Comparison of ENCODE assay signal across 22 cellular contexts in genomic region chr11:733072-733471, GRCh38. TPM values are rescaled to one million over a fixed set of nuclear protein-coding genes. Genes with fewer than 3 reads are reported as not detected.
DNase-seq lines count a peak whose midpoint lies in the region; ATAC-seq, FAIRE-seq and TF ChIP-seq lines count a peak whose summit lies in the region.
"Had no signal": no experiment of that assay in that cellular context is flagged by ENCODE, and none has a peak within 500 bp of the region (broad histone marks: within the 10 kb centered on the region; RNA-seq: fewer than 3 reads in every experiment).

No MANE protein-coding gene starts in this region.

- H2BK120ac ChIP-seq in H1 (replicated peaks; ENCODE audit: low read depth, low read length): no peak overlapping the region

- H4K20me1 ChIP-seq in H1 (replicated peaks in 1 of 2; ENCODE audit: control insufficient read depth in 1 of 2, insufficient read depth in 2 of 2, low read length in 2 of 2): no peaks in the 10 kb centered on the region
- H4K20me1 ChIP-seq in osteoblast (ENCODE audit: insufficient read depth, low read length): no peaks in the 10 kb centered on the region
- no peaks in the 10 kb centered on the region for H4K20me1 ChIP-seq in PC-3 (ENCODE audit: low read length)

- H4K8ac ChIP-seq in H1 (ENCODE audit: extremely low read depth, insufficient read depth, low read length): 0 out of 2 replicates have a peak overlapping the region, but pooled peaks have one; percentile 57

- no peaks in the 10 kb centered on the region for H3K79me2 ChIP-seq in H1 (ENCODE audit: control insufficient read depth in 1 of 2, insufficient read depth in 2 of 2, low read length in 2 of 2)
- no peaks in the 10 kb centered on the region for H3K79me2 ChIP-seq in osteoblast (ENCODE audit: insufficient read depth, low read length)
- no peaks in the 10 kb centered on the region for H3K79me2 ChIP-seq in PC-3 (ENCODE audit: low read length)

- no peak for TF ChIP-seq RAD21 in H1 (IDR thresholded peaks at IDR 0.05 in 1 of 2, conservative IDR thresholded peaks at IDR 0.05 in 1 of 2; ENCODE audit: low read depth in 2 of 2, low read length in 2 of 2)

- intact Hi-C loops in PC-3 (cut with micrococcal nuclease): no loop called here
- intact Hi-C loops in MCF 10A (cut with micrococcal nuclease): no loop called here

- WGBS in H1 (ENCODE audit: extremely low coverage in 1 of 2, insufficient coverage in 1 of 2, insufficient read length in 1 of 2, insufficient replicate concordance in 2 of 2, low coverage in 1 of 2, low lambda C conversion rate in 2 of 2, missing lambda C conversion rate in 1 of 2), 2 experiments: 94% methylated on average over 20 of the region's 20 CpGs; no CpG with 5 or more reads in 1 of the 2 experiments

- H3K36me3 ChIP-seq in H7 (replicated peaks; ENCODE audit: control insufficient read depth, insufficient read depth, low read length) (no peaks in the 10 kb centered on the region), H1 (ENCODE audit: control insufficient read depth in 2 of 4, insufficient read depth in 4 of 4, low read length in 3 of 4) (no peaks in the 10 kb centered on the region), osteoblast (ENCODE audit: insufficient read depth, low read length) (no peaks in the 10 kb centered on the region), PC-3 (ENCODE audit: low read depth, low read length) (no peaks in the 10 kb centered on the region; the same call in 1 of the 2 replicates)
- H3K36me3 ChIP-seq: BE2C, HAP-1 had no signal

- DNase-seq in NCI-H526 (lab: John Stamatoyannopoulos, UW) (peak; percentile 31 to 68), NCI-H526 treated with DMSO at 0.1 percent for 48 hours (lab: John Stamatoyannopoulos, UW) (no peak), H7 (peak; percentile 51), H1 (ENCODE audit: low read depth in 1 of 2, low spot score in 2 of 2) (no peak), osteoblast (ENCODE audit: insufficient read length, low spot score, missing footprints) (peak; percentile 70), PC-3 (no peak), MCF 10A (ENCODE audit: unreplicated experiment) (no peak), cerebellar cortex (ENCODE audit: low spot score) (no peak)
- DNase-seq: ACHN; BE2C; C1 segment of cervical spinal cord; CD4-positive, CD25-positive, alpha-beta regulatory T cell; CD8-positive, alpha-beta memory T cell; COR-L47; DMS 273 treated with DMSO at 0.1 percent for 48 hours; DMS79; GDM1; GOT3; IMR-90 had no signal

- no peak overlapping the region for H3K18ac ChIP-seq in H1 (ENCODE audit: extremely low read depth, low read length)

- no peaks in the 10 kb centered on the region for H3K9me2 ChIP-seq in PC-3 (replicated peaks; ENCODE audit: low read length)

- no peak overlapping the region for H3K4ac ChIP-seq in H1 (replicated peaks; ENCODE audit: insufficient read length, low read depth, low read length)

- H3K4me3 ChIP-seq in H7 (ENCODE audit: insufficient read depth, low read depth, low read length) (no peak overlapping the region), H1 (ENCODE audit: extremely low read depth in 1 of 4, insufficient read depth in 2 of 4, low read depth in 3 of 4, low read length in 4 of 4) (no peak overlapping the region), osteoblast (ENCODE audit: insufficient read depth, low read length) (no peak overlapping the region), PC-3 (ENCODE audit: low read length) (no peak overlapping the region)
- H3K4me3 ChIP-seq: HAP-1, K562 had no signal

- no peak overlapping the region for H2BK5ac ChIP-seq in H1 (ENCODE audit: low read depth, low read length)

- no peak overlapping the region for H2BK20ac ChIP-seq in H1 (ENCODE audit: low read length)

- H3K9me3 ChIP-seq in H1 (ENCODE audit: insufficient read depth in 2 of 2, low read depth in 1 of 2, low read length in 1 of 2): no peaks in the 10 kb centered on the region
- H3K9me3 ChIP-seq in osteoblast (ENCODE audit: low read depth, low read length): no peaks in the 10 kb centered on the region
- H3K9me3 ChIP-seq in PC-3 (ENCODE audit: low read length): no peaks in the 10 kb centered on the region
- H3K9me3 ChIP-seq: BE2C, HAP-1 had no signal

- H3K9me3 Mint-ChIP-seq in MCF 10A (ENCODE audit: unreplicated experiment): no peaks in the 10 kb centered on the region
- H3K9me3 Mint-ChIP-seq: CD4-positive, CD25-positive, alpha-beta regulatory T cell; CD8-positive, alpha-beta memory T cell had no signal

- peaks cover 8% of the 10 kb centered on the region for H3K36me3 Mint-ChIP-seq in MCF 10A (ENCODE audit: insufficient read depth, unreplicated experiment)
- H3K36me3 Mint-ChIP-seq: CD4-positive, CD25-positive, alpha-beta regulatory T cell; CD8-positive, alpha-beta memory T cell had no signal

- H3K27me3 Mint-ChIP-seq in MCF 10A (ENCODE audit: insufficient read depth, unreplicated experiment): no peaks in the 10 kb centered on the region

- H3K4me1 ChIP-seq in H1 (replicated peaks in 1 of 4; ENCODE audit: control insufficient read depth in 3 of 4, insufficient read depth in 4 of 4, low read length in 3 of 4) (peaks cover 0 to 2% (median under 1%) of the 10 kb centered on the region in 4 experiments; a peak in 1 of 7 replicates), osteoblast (ENCODE audit: insufficient read depth, low read length) (peaks cover 11% of the 10 kb centered on the region), PC-3 (ENCODE audit: insufficient read depth, low read length) (peaks cover 5% of the 10 kb centered on the region; the same call in 1 of the 2 replicates)
- H3K4me1 ChIP-seq: BE2C had no signal

- no peak overlapping the region for H3K4me3 Mint-ChIP-seq in MCF 10A (ENCODE audit: unreplicated experiment)
- H3K4me3 Mint-ChIP-seq: CD4-positive, CD25-positive, alpha-beta regulatory T cell; CD8-positive, alpha-beta memory T cell had no signal

- H3K27ac Mint-ChIP-seq in MCF 10A (ENCODE audit: low read depth, unreplicated experiment): no peak overlapping the region
- H3K27ac Mint-ChIP-seq: CD4-positive, CD25-positive, alpha-beta regulatory T cell had no signal

- no peaks in the 10 kb centered on the region for H3F3A ChIP-seq in PC-3 (ENCODE audit: low read length, unreplicated experiment)

- H3K4me1 Mint-ChIP-seq in MCF 10A (ENCODE audit: insufficient read depth, unreplicated experiment): peaks cover 5% of the 10 kb centered on the region

- H4K91ac ChIP-seq in H1 (replicated peaks; ENCODE audit: insufficient read length, low read length): no peak overlapping the region

- H3K23ac ChIP-seq in H1 (ENCODE audit: insufficient read length): no peak overlapping the region

- 0 out of 2 replicates have a peak overlapping the region, but pooled peaks have one; percentile 50 for H2BK12ac ChIP-seq in H1 (ENCODE audit: low read depth, low read length)

- H2AK5ac ChIP-seq in H1 (ENCODE audit: low read depth, low read length): no peak overlapping the region

- TF ChIP-seq CTCF in H1 (IDR thresholded peaks at IDR 0.05; ENCODE audit: control extremely low read depth in 1 of 3, insufficient read depth in 1 of 3, low read depth in 1 of 3, low read length in 3 of 3): no peak
- TF ChIP-seq CTCF in osteoblast (IDR thresholded peaks at IDR 0.05; ENCODE audit: extremely low read depth, low read depth, low read length): no peak
- no peak for TF ChIP-seq CTCF in PC-3 (conservative IDR thresholded peaks at IDR 0.05; ENCODE audit: low read depth, low read length)
- TF ChIP-seq CTCF in MCF 10A (IDR thresholded peaks at IDR 0.05; ENCODE audit: unreplicated experiment): no peak

- H2AFZ ChIP-seq in H1 (ENCODE audit: low read length) (no peak overlapping the region), osteoblast (ENCODE audit: low read length) (no peak overlapping the region), PC-3 (ENCODE audit: low read length) (no peak overlapping the region)

- H3K79me1 ChIP-seq in H1 (ENCODE audit: low read depth, low read length): no peaks in the 10 kb centered on the region

- no peak overlapping the region for H3K56ac ChIP-seq in H1 (replicated peaks; ENCODE audit: insufficient read length, low read depth, low read length)

- H3K9ac ChIP-seq in H1 (replicated peaks in 1 of 4; ENCODE audit: extremely low read depth in 1 of 4, low read depth in 3 of 4, low read length in 3 of 4) (no peak overlapping the region), PC-3 (ENCODE audit: low read length) (no peak overlapping the region)

- POLR2A ChIA-PET in H1 (lab: Charles Lee; ENCODE audit: partially characterized antibody) (interaction anchor here (0.6 to 13.2 kb wide), 6 partner anchors 9 to 42 kb away, joined by 3 to 216 read pairs (median 3); partner anchors contain the start of gene TALDO1), PC-3 (lab: Charles Lee; ENCODE audit: unreplicated experiment) (no interaction called here), MCF 10A (lab: Yijun Ruan, JAX) (interaction anchor here (1.1 to 1.5 kb wide), 2 partner anchors 15 to 85 kb away, joined by 4 read pairs; partner anchors contain the start of gene TALDO1)

- H2BK15ac ChIP-seq in H1 (ENCODE audit: low read length): 0 out of 2 replicates have a peak overlapping the region, but pooled peaks have one; percentile 46

- no peak for FAIRE-seq in H1 (lab: Jason Lieb, UNC)
- FAIRE-seq: A204.1, K562 had no signal

- no peaks in the 10 kb centered on the region for H3K23me2 ChIP-seq in H1 (ENCODE audit: low read depth, low read length)

- H3K14ac ChIP-seq in H1 (ENCODE audit: insufficient read length): no peak overlapping the region

- CTCF ChIA-PET in H1 (lab: Charles Lee; ENCODE audit: partially characterized antibody) (interaction anchor here (1.3 to 15.4 kb wide), 4 partner anchors 9 to 88 kb away, joined by 3 to 395 read pairs (median 4); partner anchors contain the start of gene TALDO1), PC-3 (lab: Charles Lee) (no interaction called here), MCF 10A (lab: Yijun Ruan, JAX) (interaction anchor here (0.6 to 1.2 kb wide), 4 partner anchors 9 to 318 kb away, joined by 3 read pairs; no protein-coding TSS in a partner anchor)

- no peak overlapping the region for H3K4me2 ChIP-seq in H1 (ENCODE audit: insufficient read depth in 1 of 2, low read depth in 2 of 2, low read length in 2 of 2)
- no peak overlapping the region for H3K4me2 ChIP-seq in osteoblast (ENCODE audit: insufficient read depth, low read length)
- H3K4me2 ChIP-seq in PC-3 (ENCODE audit: low read length): no peak overlapping the region

- H3K27me3 ChIP-seq in H7 (ENCODE audit: control insufficient read depth, insufficient read depth, low read length) (no peaks in the 10 kb centered on the region), H1 (replicated peaks in 1 of 4; ENCODE audit: control insufficient read depth in 3 of 4, extremely low read depth in 1 of 4, insufficient read depth in 3 of 4, low read length in 3 of 4) (no peaks in the 10 kb centered on the region; a peak in 1 of 7 replicates), osteoblast (ENCODE audit: insufficient read depth, low read length) (peaks cover 14% of the 10 kb centered on the region), PC-3 (ENCODE audit: low read length) (no peaks in the 10 kb centered on the region)
- H3K27me3 ChIP-seq: BE2C had no signal

- no peak for TF ChIP-seq POLR2A in H1 (IDR thresholded peaks at IDR 0.05; ENCODE audit: control extremely low read depth in 1 of 2, low read depth in 2 of 2, low read length in 2 of 2)

- H3K27ac ChIP-seq in H1 (ENCODE audit: low read depth, low read length): no peak overlapping the region
- no peak overlapping the region for H3K27ac ChIP-seq in osteoblast (ENCODE audit: low read depth, low read length)
- H3K27ac ChIP-seq in PC-3 (ENCODE audit: low read length): no peak overlapping the region

- no peak for ATAC-seq in PC-3
- ATAC-seq: K562 had no signal

- BruUV-seq in PC-3 (replicated peaks; lab: Mats Ljungman, UMichigan) (no TSS peak), MCF 10A (replicated peaks; lab: Mats Ljungman, UMichigan) (no TSS peak)

- TF ChIP-seq EP300 in H1 (IDR thresholded peaks at IDR 0.05; ENCODE audit: borderline replicate concordance in 1 of 2, low read depth in 2 of 2, low read length in 2 of 2): no peak

- H4K5ac ChIP-seq in H1 (ENCODE audit: insufficient read length, low read depth, low read length): no peak overlapping the region

RNA-seq across cellular contexts. Expression of gene TALDO1, which starts 14.2 kb away (rescaled TPM):
- total RNA-seq in H7 (2014; rRNA removed; shearing (Covaris generic)): 264 and 269 TPM in 2 replicates
- total RNA-seq in H1 (2021; fragmentation: NEBNext Ultra II Directional; extraction: Animal tissue kit (Norgen Biotek cat#: 25700)): 302 and 308 TPM in 2 replicates
- polyA plus RNA-seq in H1 (2011; rRNA removed): 265 and 293 TPM in 2 replicates
- polyA plus RNA-seq in H1 (2011; cell fraction: cytosol; rRNA removed): 348 TPM
- 319 TPM for polyA plus RNA-seq in H1 (2011; cell fraction: nucleus; rRNA removed)
- polyA plus RNA-seq in H1 (2012, experiment 1 of 2): 296 to 332 TPM (median 325 TPM) in 4 replicates
- 421 TPM for polyA plus RNA-seq in H1 (2012, experiment 2 of 2)
- polyA plus RNA-seq in H1 (2013, experiment 1 of 2): 240 TPM
- polyA plus RNA-seq in H1 (2013, experiment 2 of 2): 235 TPM
- 114 and 141 TPM in 2 replicates for polyA minus RNA-seq in H1 (2011; rRNA and poly(A)+ RNA removed)
- 161 TPM for polyA minus RNA-seq in H1 (2011; cell fraction: cytosol; rRNA and poly(A)+ RNA removed)
- 71.4 TPM for polyA minus RNA-seq in H1 (2011; cell fraction: nucleus; rRNA and poly(A)+ RNA removed)
- 204 TPM in 2 replicates for total RNA-seq in osteoblast
- total RNA-seq in PC-3 (2014; rRNA removed): 287 and 326 TPM in 2 replicates
- total RNA-seq in MCF 10A (2022): 93.8 and 137 TPM in 2 replicates

RNA-seq across cellular contexts. Expression of gene EPS8L2, which starts 27.0 kb away (rescaled TPM):
- 3.7 and 18.8 TPM in 2 replicates for total RNA-seq in H7 (2014; rRNA removed; shearing (Covaris generic))
- 38.5 and 44.3 TPM in 2 replicates for total RNA-seq in H1 (2021; fragmentation: NEBNext Ultra II Directional; extraction: Animal tissue kit (Norgen Biotek cat#: 25700))
- polyA plus RNA-seq in H1 (2011; rRNA removed): 57.0 and 65.3 TPM in 2 replicates
- 62.3 TPM for polyA plus RNA-seq in H1 (2011; cell fraction: cytosol; rRNA removed)
- polyA plus RNA-seq in H1 (2011; cell fraction: nucleus; rRNA removed): 176 TPM
- polyA plus RNA-seq in H1 (2012, experiment 1 of 2): 53.1 to 74.7 TPM (median 60.2 TPM) in 4 replicates
- polyA plus RNA-seq in H1 (2012, experiment 2 of 2): 39.4 TPM
- 35.7 TPM for polyA plus RNA-seq in H1 (2013, experiment 1 of 2)
- 35.5 TPM for polyA plus RNA-seq in H1 (2013, experiment 2 of 2)
- 16.3 and 16.5 TPM in 2 replicates for polyA minus RNA-seq in H1 (2011; rRNA and poly(A)+ RNA removed)
- polyA minus RNA-seq in H1 (2011; cell fraction: cytosol; rRNA and poly(A)+ RNA removed): 23.9 TPM
- 34.5 TPM for polyA minus RNA-seq in H1 (2011; cell fraction: nucleus; rRNA and poly(A)+ RNA removed)
- 29.7 and 30.1 TPM in 2 replicates for total RNA-seq in osteoblast
- total RNA-seq in PC-3 (2014; rRNA removed): 127 and 200 TPM in 2 replicates
- total RNA-seq in MCF 10A (2022): 109 and 119 TPM in 2 replicates

RNA-seq across cellular contexts. Expression of gene TMEM80, which starts 37.5 kb away (rescaled TPM):
- 27.0 and 36.0 TPM in 2 replicates for total RNA-seq in H7 (2014; rRNA removed; shearing (Covaris generic))
- total RNA-seq in H1 (2021; fragmentation: NEBNext Ultra II Directional; extraction: Animal tissue kit (Norgen Biotek cat#: 25700)): 7.3 and 8.0 TPM in 2 replicates
- 16.3 and 21.4 TPM in 2 replicates for polyA plus RNA-seq in H1 (2011; rRNA removed)
- 24.0 TPM for polyA plus RNA-seq in H1 (2011; cell fraction: cytosol; rRNA removed)
- 32.5 TPM for polyA plus RNA-seq in H1 (2011; cell fraction: nucleus; rRNA removed)
- polyA plus RNA-seq in H1 (2012, experiment 1 of 2): 12.5 to 17.4 TPM (median 13.9 TPM) in 4 replicates
- polyA plus RNA-seq in H1 (2012, experiment 2 of 2): 12.3 TPM
- polyA plus RNA-seq in H1 (2013, experiment 1 of 2): 12.2 TPM
- polyA plus RNA-seq in H1 (2013, experiment 2 of 2): 11.8 TPM
- 5.8 and 7.8 TPM in 2 replicates for polyA minus RNA-seq in H1 (2011; rRNA and poly(A)+ RNA removed)
- polyA minus RNA-seq in H1 (2011; cell fraction: cytosol; rRNA and poly(A)+ RNA removed): 3.7 TPM
- 10.1 TPM for polyA minus RNA-seq in H1 (2011; cell fraction: nucleus; rRNA and poly(A)+ RNA removed)
- 17.4 and 21.2 TPM in 2 replicates for total RNA-seq in osteoblast
- total RNA-seq in PC-3 (2014; rRNA removed): 10.8 and 16.2 TPM in 2 replicates
- 12.2 and 12.8 TPM in 2 replicates for total RNA-seq in MCF 10A (2022)

RNA-seq across cellular contexts. Expression of gene DEAF1, which starts 38.0 kb away (rescaled TPM):
- total RNA-seq in H7 (2014; rRNA removed; shearing (Covaris generic)): 69.0 and 74.6 TPM in 2 replicates
- total RNA-seq in H1 (2021; fragmentation: NEBNext Ultra II Directional; extraction: Animal tissue kit (Norgen Biotek cat#: 25700)): 53.7 and 58.4 TPM in 2 replicates
- polyA plus RNA-seq in H1 (2011; rRNA removed): 47.3 and 64.7 TPM in 2 replicates
- 56.1 TPM for polyA plus RNA-seq in H1 (2011; cell fraction: cytosol; rRNA removed)
- 53.5 TPM for polyA plus RNA-seq in H1 (2011; cell fraction: nucleus; rRNA removed)
- 30.0 to 53.4 TPM (median 44.3 TPM) in 4 replicates for polyA plus RNA-seq in H1 (2012, experiment 1 of 2)
- 49.0 TPM for polyA plus RNA-seq in H1 (2012, experiment 2 of 2)
- polyA plus RNA-seq in H1 (2013, experiment 1 of 2): 21.9 TPM
- 22.9 TPM for polyA plus RNA-seq in H1 (2013, experiment 2 of 2)
- 24.3 and 26.2 TPM in 2 replicates for polyA minus RNA-seq in H1 (2011; rRNA and poly(A)+ RNA removed)
- 30.0 TPM for polyA minus RNA-seq in H1 (2011; cell fraction: cytosol; rRNA and poly(A)+ RNA removed)
- 31.6 TPM for polyA minus RNA-seq in H1 (2011; cell fraction: nucleus; rRNA and poly(A)+ RNA removed)
- total RNA-seq in osteoblast: 38.0 and 44.2 TPM in 2 replicates
- total RNA-seq in PC-3 (2014; rRNA removed): 31.9 and 42.8 TPM in 2 replicates
- 46.8 and 54.1 TPM in 2 replicates for total RNA-seq in MCF 10A (2022)

RNA-seq across cellular contexts. Expression of gene GATD1, which starts 44.2 kb away (rescaled TPM):
- 48.7 and 54.6 TPM in 2 replicates for total RNA-seq in H7 (2014; rRNA removed; shearing (Covaris generic))
- 47.5 and 54.9 TPM in 2 replicates for total RNA-seq in H1 (2021; fragmentation: NEBNext Ultra II Directional; extraction: Animal tissue kit (Norgen Biotek cat#: 25700))
- polyA plus RNA-seq in H1 (2011; rRNA removed): 54.8 and 101 TPM in 2 replicates
- polyA plus RNA-seq in H1 (2011; cell fraction: cytosol; rRNA removed): 97.6 TPM
- 235 TPM for polyA plus RNA-seq in H1 (2011; cell fraction: nucleus; rRNA removed)
- polyA plus RNA-seq in H1 (2012, experiment 1 of 2): 34.4 to 62.1 TPM (median 53.0 TPM) in 4 replicates
- polyA plus RNA-seq in H1 (2012, experiment 2 of 2): 39.0 TPM
- polyA plus RNA-seq in H1 (2013, experiment 1 of 2): 46.9 TPM
- polyA plus RNA-seq in H1 (2013, experiment 2 of 2): 40.6 TPM
- 17.0 and 20.4 TPM in 2 replicates for polyA minus RNA-seq in H1 (2011; rRNA and poly(A)+ RNA removed)
- 19.2 TPM for polyA minus RNA-seq in H1 (2011; cell fraction: cytosol; rRNA and poly(A)+ RNA removed)
- polyA minus RNA-seq in H1 (2011; cell fraction: nucleus; rRNA and poly(A)+ RNA removed): 49.0 TPM
- 31.5 and 37.3 TPM in 2 replicates for total RNA-seq in osteoblast
- 38.9 and 39.7 TPM in 2 replicates for total RNA-seq in PC-3 (2014; rRNA removed)
- 54.6 and 67.7 TPM in 2 replicates for total RNA-seq in MCF 10A (2022)

Comparison
In these comparisons a context has a peak if more than half of its experiments do, and no peak if none do; other contexts are left out.
1. DNase-seq: peak in NCI-H526 (2 of 2), H7 (single experiment) and osteoblast (single experiment); none in NCI-H526 treated with DMSO at 0.1 percent for 48 hours (single experiment), H1 (0 of 2), PC-3 (single experiment), MCF 10A (single experiment) and cerebellar cortex (single experiment).